In genomic region chr17:72392056-72393010, GRCh38 we compare ENCODE assay signal across 9 cellular contexts.
DNase-seq lines count a peak whose midpoint lies in the region; ATAC-seq and TF ChIP-seq lines count a peak whose summit lies in the region.
"Had no signal": no experiment of that assay in that cellular context is flagged by ENCODE, and none has a peak within 500 bp of the region (broad histone marks: within the 10 kb centered on the region; RNA-seq: fewer than 3 reads in every experiment).

No MANE protein-coding gene starts in this region.

- H3K9me2 ChIP-seq in OCI-LY7 (ENCODE audit: insufficient read depth, low read length), result no peaks in the 10 kb centered on the region

- POLR2A ChIA-PET in OCI-LY7 (lab: Charles Lee), result interaction anchor here (0.7 kb wide), 1 partner anchor 15 kb away, joined by 3 read pairs; no protein-coding TSS in a partner anchor

- H3K4me3 ChIP-seq in OCI-LY7 (ENCODE audit: low read depth, low read length, poor library complexity, severe bottlenecking) (no peak overlapping the region), left lung (no peak overlapping the region)

- no peaks in the 10 kb centered on the region for H3K27me3 ChIP-seq in left lung

- H3K4me2 ChIP-seq in OCI-LY7 (ENCODE audit: low read length), result no peak overlapping the region

- H3K9me3 ChIP-seq in OCI-LY7 (ENCODE audit: low read length) (no peaks in the 10 kb centered on the region), left lung (no peaks in the 10 kb centered on the region)

- CTCF ChIA-PET in OCI-LY7 (lab: Charles Lee; ENCODE audit: unreplicated experiment), result no interaction called here

- no peak for TF ChIP-seq CTCF in OCI-LY7 (conservative IDR thresholded peaks at IDR 0.05; ENCODE audit: low read length)
- no peak for TF ChIP-seq CTCF in left lung (IDR thresholded peaks at IDR 0.05)

- intact Hi-C loops in OCI-LY7 (cut with micrococcal nuclease; ENCODE audit: unreplicated experiment) (no loop called here), left lung (cut with DNase I) (no loop called here)

- H2AFZ ChIP-seq in OCI-LY7 (ENCODE audit: low read length), result no peak overlapping the region

- peak; percentile 87 for DNase-seq in EL
- peak; percentile 22 for DNase-seq in OCI-LY7 (ENCODE audit: low spot score)
- DNase-seq in left lung, result no peak
- no peak for DNase-seq in HPDE6-E6E7 (ENCODE audit: extremely low spot score)
- no peak for DNase-seq in substantia nigra (lab: John Stamatoyannopoulos, UW)
- DNase-seq in NCI-H82 (lab: John Stamatoyannopoulos, UW), result no peak
- DNase-seq: stimulated activated CD4-positive, alpha-beta T cell treated with anti-CD3 and anti-CD28 coated beads, Interleukin-2, amount 100 ng/mL, for 24 hours had no signal

- H3K36me3 ChIP-seq in OCI-LY7 (ENCODE audit: insufficient read depth, low read length) (no peaks in the 10 kb centered on the region), left lung (no peaks in the 10 kb centered on the region)

- H3K4me1 ChIP-seq in OCI-LY7 (ENCODE audit: insufficient read depth, low read length, poor library complexity, severe bottlenecking), result no peaks in the 10 kb centered on the region
- H3K4me1 ChIP-seq in left lung, result no peaks in the 10 kb centered on the region

- ATAC-seq in HG02642 (IDR thresholded peaks at IDR 0.05; ENCODE audit: poor library complexity, unreplicated experiment) (peak; percentile 34), left lung (peak; percentile 66), GM21423 (IDR thresholded peaks at IDR 0.05; ENCODE audit: unreplicated experiment) (no peak)

- no peaks in the 10 kb centered on the region for H3K79me2 ChIP-seq in OCI-LY7 (ENCODE audit: insufficient read depth, low read depth, low read length)

- H4K20me1 ChIP-seq in OCI-LY7 (ENCODE audit: insufficient read depth, low read length), result no peaks in the 10 kb centered on the region

- no TSS peak for BruUV-seq in OCI-LY7 (replicated peaks; lab: Mats Ljungman, UMichigan)

- H3K27ac ChIP-seq in OCI-LY7 (ENCODE audit: low read depth, low read length, poor library complexity, severe bottlenecking) (no peak overlapping the region), left lung (no peak overlapping the region), substantia nigra (ENCODE audit: low read depth, low read length, poor library complexity, severe bottlenecking) (no peak overlapping the region)

Comparison
In these comparisons a context has a peak if more than half of its experiments do, and no peak if none do; other contexts are left out.
1. DNase-seq: peak in EL (single experiment) and OCI-LY7 (single experiment); none in left lung (0 of 2), HPDE6-E6E7 (single experiment), substantia nigra (0 of 49) and NCI-H82 (single experiment).